In the genomic region with DNA sequence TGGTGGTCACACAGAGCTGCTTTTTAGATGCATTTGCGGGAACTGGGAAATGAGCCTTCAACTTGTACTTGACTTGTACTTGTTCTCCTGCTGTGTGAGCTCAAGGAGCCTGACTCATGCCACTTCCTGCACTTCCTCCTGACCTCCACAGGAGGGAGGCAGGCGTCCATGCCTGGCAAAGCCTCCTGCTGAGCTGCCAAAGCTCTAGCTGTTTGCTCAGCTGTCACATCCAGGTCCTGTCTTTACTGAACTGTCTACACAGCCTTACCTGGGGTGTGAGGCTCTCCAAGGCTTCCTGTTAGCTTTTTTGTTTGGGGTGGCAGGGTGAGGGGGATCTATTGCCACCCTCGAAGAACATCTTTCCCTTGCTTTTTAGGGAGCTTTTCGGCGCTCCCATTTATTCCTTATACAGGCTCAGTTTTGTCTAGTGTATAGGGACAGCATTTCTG, we compare ENCODE assay signal across 1 cellular context.
TF ChIP-seq lines count a peak whose summit lies in the region.

No MANE protein-coding gene starts in this region.

TF ChIP-seq in K562, 482 proteins besides CTCF, POLR2A, EP300 and RAD21 (continued from another document):
- TF ChIP-seq, protein P1, sequence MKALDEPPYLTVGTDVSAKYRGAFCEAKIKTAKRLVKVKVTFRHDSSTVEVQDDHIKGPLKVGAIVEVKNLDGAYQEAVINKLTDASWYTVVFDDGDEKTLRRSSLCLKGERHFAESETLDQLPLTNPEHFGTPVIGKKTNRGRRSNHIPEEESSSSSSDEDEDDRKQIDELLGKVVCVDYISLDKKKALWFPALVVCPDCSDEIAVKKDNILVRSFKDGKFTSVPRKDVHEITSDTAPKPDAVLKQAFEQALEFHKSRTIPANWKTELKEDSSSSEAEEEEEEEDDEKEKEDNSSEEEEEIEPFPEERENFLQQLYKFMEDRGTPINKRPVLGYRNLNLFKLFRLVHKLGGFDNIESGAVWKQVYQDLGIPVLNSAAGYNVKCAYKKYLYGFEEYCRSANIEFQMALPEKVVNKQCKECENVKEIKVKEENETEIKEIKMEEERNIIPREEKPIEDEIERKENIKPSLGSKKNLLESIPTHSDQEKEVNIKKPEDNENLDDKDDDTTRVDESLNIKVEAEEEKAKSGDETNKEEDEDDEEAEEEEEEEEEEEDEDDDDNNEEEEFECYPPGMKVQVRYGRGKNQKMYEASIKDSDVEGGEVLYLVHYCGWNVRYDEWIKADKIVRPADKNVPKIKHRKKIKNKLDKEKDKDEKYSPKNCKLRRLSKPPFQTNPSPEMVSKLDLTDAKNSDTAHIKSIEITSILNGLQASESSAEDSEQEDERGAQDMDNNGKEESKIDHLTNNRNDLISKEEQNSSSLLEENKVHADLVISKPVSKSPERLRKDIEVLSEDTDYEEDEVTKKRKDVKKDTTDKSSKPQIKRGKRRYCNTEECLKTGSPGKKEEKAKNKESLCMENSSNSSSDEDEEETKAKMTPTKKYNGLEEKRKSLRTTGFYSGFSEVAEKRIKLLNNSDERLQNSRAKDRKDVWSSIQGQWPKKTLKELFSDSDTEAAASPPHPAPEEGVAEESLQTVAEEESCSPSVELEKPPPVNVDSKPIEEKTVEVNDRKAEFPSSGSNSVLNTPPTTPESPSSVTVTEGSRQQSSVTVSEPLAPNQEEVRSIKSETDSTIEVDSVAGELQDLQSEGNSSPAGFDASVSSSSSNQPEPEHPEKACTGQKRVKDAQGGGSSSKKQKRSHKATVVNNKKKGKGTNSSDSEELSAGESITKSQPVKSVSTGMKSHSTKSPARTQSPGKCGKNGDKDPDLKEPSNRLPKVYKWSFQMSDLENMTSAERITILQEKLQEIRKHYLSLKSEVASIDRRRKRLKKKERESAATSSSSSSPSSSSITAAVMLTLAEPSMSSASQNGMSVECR (CRISPR knock-in tag; IDR thresholded peaks at IDR 0.05), result 0 out of 2 replicates have a peak, but pooled peaks have one; percentile 50
- TF ChIP-seq TBP (optimal IDR thresholded peaks at IDR 0.05; ENCODE audit: low read depth, low read length) (peak; percentile 31), NFE2 (IDR thresholded peaks at IDR 0.05; ENCODE audit: low read depth) (peak; percentile 53; the same call in 1 of the 2 replicates), YY1 (IDR thresholded peaks at IDR 0.05; ENCODE audit: borderline replicate concordance in 1 of 3, control insufficient read depth in 1 of 3, extremely low read depth in 1 of 3, insufficient read depth in 3 of 3, insufficient read length in 1 of 3, insufficient replicate concordance in 2 of 3, low read depth in 1 of 3, low read length in 2 of 3) (peak in 1 of 3 experiments; percentile 41), NR2F6 (CRISPR knock-in tag; IDR thresholded peaks at IDR 0.05) (no peak), ZNF165 (CRISPR knock-in tag; IDR thresholded peaks at IDR 0.05; ENCODE audit: borderline replicate concordance) (no peak)
- TF ChIP-seq, protein P2, sequence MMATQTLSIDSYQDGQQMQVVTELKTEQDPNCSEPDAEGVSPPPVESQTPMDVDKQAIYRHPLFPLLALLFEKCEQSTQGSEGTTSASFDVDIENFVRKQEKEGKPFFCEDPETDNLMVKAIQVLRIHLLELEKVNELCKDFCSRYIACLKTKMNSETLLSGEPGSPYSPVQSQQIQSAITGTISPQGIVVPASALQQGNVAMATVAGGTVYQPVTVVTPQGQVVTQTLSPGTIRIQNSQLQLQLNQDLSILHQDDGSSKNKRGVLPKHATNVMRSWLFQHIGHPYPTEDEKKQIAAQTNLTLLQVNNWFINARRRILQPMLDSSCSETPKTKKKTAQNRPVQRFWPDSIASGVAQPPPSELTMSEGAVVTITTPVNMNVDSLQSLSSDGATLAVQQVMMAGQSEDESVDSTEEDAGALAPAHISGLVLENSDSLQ (IDR thresholded peaks at IDR 0.05), result peak; percentile 55
